21 cellular contexts compared by ENCODE assay signal in genomic region chr10:70496341-70497119, GRCh38. TPM values are rescaled to one million over a fixed set of nuclear protein-coding genes. Genes with fewer than 3 reads are reported as not detected.
DNase-seq lines count a peak whose midpoint lies in the region; ATAC-seq, FAIRE-seq and TF ChIP-seq lines count a peak whose summit lies in the region.
"Had no signal": no experiment of that assay in that cellular context is flagged by ENCODE, and none has a peak within 500 bp of the region (broad histone marks: within the 10 kb centered on the region; RNA-seq: fewer than 3 reads in every experiment).

No MANE protein-coding gene starts in this region.

- H3K9me2 ChIP-seq in SU-DHL-6 (replicated peaks; ENCODE audit: insufficient read depth, low read length) = no peaks in the 10 kb centered on the region

- H3K4me3 ChIP-seq in HEK293 (ENCODE audit: low read depth, low read length) (no peak overlapping the region), SU-DHL-6 (ENCODE audit: insufficient read depth, low read length, poor library complexity, severe bottlenecking) (no peak overlapping the region)
- H3K4me3 ChIP-seq: K562, SK-N-MC had no signal

- CTCF ChIA-PET in HEK293 (lab: Yijun Ruan, JAX) = no interaction called here

- POLR2A ChIA-PET in HEK293 (lab: Yijun Ruan, JAX) = no interaction called here

- H3K9ac ChIP-seq in SU-DHL-6 (ENCODE audit: low read length) = peak overlapping the region; percentile 25

- H3K27ac ChIP-seq in HEK293 (ENCODE audit: extremely low read depth, low read depth, low read length) = no peak overlapping the region
- H3K27ac ChIP-seq in SU-DHL-6 (ENCODE audit: low read depth, low read length) = peak overlapping the region; percentile 100
- H3K27ac ChIP-seq in layer of hippocampus (ENCODE audit: low read depth, low read length) = peak overlapping the region; percentile 65
- H3K27ac ChIP-seq: SK-N-MC had no signal

- FAIRE-seq in urothelium cell line (lab: Jason Lieb, UNC) = peak; percentile 9
- FAIRE-seq: K562, RCC 7860 had no signal

- intact Hi-C loops in left ventricle myocardium superior (cut with micrococcal nuclease) = no loop called here

- ATAC-seq in left ventricle myocardium superior (no peak), HG02571 (IDR thresholded peaks at IDR 0.05; ENCODE audit: unreplicated experiment) (no peak)
- ATAC-seq: HCT116 had no signal

- peaks cover 3% of the 10 kb centered on the region for H3K4me1 ChIP-seq in HEK293 (ENCODE audit: control insufficient read depth, insufficient read depth, low read length)

- peaks cover 75% of the 10 kb centered on the region for H3F3A ChIP-seq in SU-DHL-6 (ENCODE audit: insufficient read depth)

- H3K27me3 ChIP-seq in SU-DHL-6 (ENCODE audit: low read length) (no peaks in the 10 kb centered on the region), layer of hippocampus (ENCODE audit: control insufficient read depth, insufficient read depth, low read length) (no peaks in the 10 kb centered on the region)

- peaks cover 3 to 5% of the 10 kb centered on the region in 2 experiments; a peak in 2 of 3 replicates for H3K36me3 ChIP-seq in HEK293 (ENCODE audit: control insufficient read depth in 2 of 2, insufficient read depth in 1 of 2, low read length in 2 of 2)
- peaks cover 2% of the 10 kb centered on the region; the same call in 1 of the 2 replicates for H3K36me3 ChIP-seq in SU-DHL-6 (ENCODE audit: low read length)

- DNase-seq in urothelium cell line (ENCODE audit: low spot score) (no peak), left ventricle myocardium superior (no peak)
- no peak for DNase-seq in activated T-cell treated with anti-CD3 and anti-CD28 coated beads, Interleukin-2, amount 50 U/mL, for 48 hours
- DNase-seq: ACHN; AML-193; CD4-positive, alpha-beta T cell; DMS53; NCI-H1048; NCI-H146; NCI-H2081 treated with DMSO at 0.1 percent for 48 hours; NCI-H2227 treated with DMSO at 0.1 percent for 48 hours; NCI-H524 treated with DMSO at 0.1 percent for 48 hours; Right ventricle myocardium superior had no signal

- H4K20me1 ChIP-seq in SU-DHL-6 (ENCODE audit: low read depth, low read length) = no peaks in the 10 kb centered on the region; the same call in 1 of the 2 replicates

- H2AFZ ChIP-seq in SU-DHL-6 (ENCODE audit: low read depth, low read length, severe bottlenecking) = no peak overlapping the region

- peak overlapping the region; percentile 100 for H3K4me2 ChIP-seq in SU-DHL-6 (ENCODE audit: low read depth, low read length, poor library complexity, severe bottlenecking)

- H3K79me2 ChIP-seq in SU-DHL-6 (ENCODE audit: insufficient read depth, low read length) = peaks cover 96% of the 10 kb centered on the region

- TF ChIP-seq CTCF in HEK293 (tag by site-specific recombination; IDR thresholded peaks at IDR 0.05) (no peak), SU-DHL-6 (IDR thresholded peaks at IDR 0.05; ENCODE audit: insufficient read depth, low read length, poor library complexity, severe bottlenecking) (no peak)

- H3K9me3 ChIP-seq in HEK293 (ENCODE audit: control insufficient read depth, insufficient read depth, low read depth, low read length) = no peaks in the 10 kb centered on the region
- H3K9me3 ChIP-seq in SU-DHL-6 (ENCODE audit: insufficient read depth, low read length) = no peaks in the 10 kb centered on the region

TF ChIP-seq in HEK293, 187 proteins besides CTCF, POLR2A, EP300 and RAD21:
- peak; percentile 57 for TF ChIP-seq ZFHX2 (tag by site-specific recombination; conservative IDR thresholded peaks at IDR 0.05)
- TF ChIP-seq ELK4 (IDR thresholded peaks at IDR 0.05; ENCODE audit: borderline replicate concordance, low read depth, low read length) = no peak
- TF ChIP-seq ZXDB (tag by site-specific recombination; IDR thresholded peaks at IDR 0.05) = no peak
- TF ChIP-seq EGR2 (tag by site-specific recombination; IDR thresholded peaks at IDR 0.05; ENCODE audit: low read depth) = peak; percentile 61
- no peak for TF ChIP-seq ZNF645 (tag by site-specific recombination; IDR thresholded peaks at IDR 0.05)
- no peak for TF ChIP-seq ZNF544 (tag by site-specific recombination; IDR thresholded peaks at IDR 0.05)
- peak; percentile 92 for TF ChIP-seq ZNF214 (tag by site-specific recombination; IDR thresholded peaks at IDR 0.05; ENCODE audit: borderline replicate concordance)

RNA-seq across cellular contexts. Expression of gene PALD1, which starts 18.0 kb away (rescaled TPM):
- 5.2 TPM for total RNA-seq in left ventricle myocardium superior

RNA-seq across cellular contexts. Expression of gene NODAL, which starts 55.0 kb away (rescaled TPM):
- not detected for total RNA-seq in left ventricle myocardium superior
- total RNA-seq: CD4-positive, alpha-beta T cell; K562; Right ventricle myocardium superior had no signal
